Comparison of ENCODE assay signal across 8 cellular contexts in the genomic region with DNA sequence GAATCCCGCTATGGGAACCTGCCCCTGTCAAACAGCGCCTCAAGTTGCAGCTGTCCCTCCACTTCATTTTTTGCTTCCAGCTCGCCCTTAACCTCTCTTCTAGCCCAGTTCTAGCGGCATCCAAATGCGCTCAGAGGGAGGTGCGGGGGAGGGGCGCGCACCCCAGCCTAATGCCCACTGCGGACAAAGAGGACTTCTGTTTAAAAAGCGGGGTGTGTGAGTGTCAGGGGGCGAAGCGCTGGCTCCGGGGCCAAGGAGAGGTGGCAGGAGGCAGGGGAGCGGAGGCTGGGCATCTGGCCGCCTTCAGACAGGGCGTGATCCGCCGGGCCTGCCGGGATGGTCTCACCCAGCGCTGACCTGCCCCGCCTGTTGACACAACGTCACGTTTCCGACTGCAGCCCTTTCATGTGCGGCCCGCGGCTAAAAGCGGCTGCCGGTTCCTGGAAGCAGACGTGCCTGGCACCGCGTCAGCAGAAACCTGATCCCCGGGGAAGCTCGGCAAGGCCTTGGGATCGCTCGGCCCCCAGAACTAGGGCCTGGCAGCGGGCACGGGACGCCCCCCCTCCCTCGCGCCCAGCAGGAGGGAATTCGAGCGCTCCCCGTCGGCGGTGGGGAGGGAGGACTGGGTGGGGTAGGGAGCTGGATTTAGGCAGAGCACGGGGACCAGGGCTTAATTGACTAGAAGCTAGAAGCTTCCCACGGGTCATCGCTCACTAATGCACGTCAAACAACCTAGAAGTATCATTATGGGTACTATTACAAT. TPM values are rescaled to one million over a fixed set of nuclear protein-coding genes. Genes with fewer than 3 reads are reported as not detected.
DNase-seq lines count a peak whose midpoint lies in the region; ATAC-seq and TF ChIP-seq lines count a peak whose summit lies in the region.

No MANE protein-coding gene starts in this region.

- peaks cover 53% of the 10 kb centered on the region for H3K4me1 Mint-ChIP-seq in T-helper 1 cell treated with Interleukin-12 subunit alpha and Interleukin-12 subunit beta and Interleukin-4 antibody, amounts not matched to agents 30 μg/mL and 1 μg/mL, for 36 hours (ENCODE audit: low read depth)

- H3K36me3 ChIP-seq in ascending aorta, result peaks cover 8 to 11% of the 10 kb centered on the region in 2 donors

- H3K27ac Mint-ChIP-seq in T-helper 1 cell treated with Interleukin-12 subunit alpha and Interleukin-12 subunit beta and Interleukin-4 antibody, amounts not matched to agents 30 μg/mL and 1 μg/mL, for 36 hours, result peak overlapping the region; percentile 95

- H3K4me3 ChIP-seq in GM12875 (ENCODE audit: low read depth, low read length) (peak overlapping the region; percentile 37), HFF-Myc (replicated peaks; ENCODE audit: low read depth, low read length) (peak overlapping the region; percentile 29), ascending aorta (peak overlapping the region; percentile 46 to 58), right cardiac atrium (ENCODE audit: low read length) (peak overlapping the region; percentile 17)

- peak; percentile 93 for ATAC-seq in right cardiac atrium

- under 1% methylated on average over 50 of the region's 50 CpGs for WGBS in right cardiac atrium

- H3K4me1 ChIP-seq in ascending aorta (peaks cover 29 to 52% of the 10 kb centered on the region in 2 donors), right cardiac atrium (ENCODE audit: control insufficient read depth, insufficient read depth, low read length) (peaks cover 7% of the 10 kb centered on the region)

- no peaks in the 10 kb centered on the region for H3K9me3 Mint-ChIP-seq in T-helper 1 cell treated with Interleukin-12 subunit alpha and Interleukin-12 subunit beta and Interleukin-4 antibody, amounts not matched to agents 30 μg/mL and 1 μg/mL, for 36 hours

- H3K27me3 ChIP-seq in ascending aorta (no peaks in the 10 kb centered on the region), right cardiac atrium (ENCODE audit: control insufficient read depth, insufficient read depth) (no peaks in the 10 kb centered on the region)

- H3K27me3 Mint-ChIP-seq in T-helper 1 cell treated with Interleukin-12 subunit alpha and Interleukin-12 subunit beta and Interleukin-4 antibody, amounts not matched to agents 30 μg/mL and 1 μg/mL, for 36 hours (ENCODE audit: low read depth), result no peaks in the 10 kb centered on the region

- H3K9me3 ChIP-seq in ascending aorta, result no peaks in the 10 kb centered on the region
- H3K9me3 ChIP-seq in right cardiac atrium (ENCODE audit: control insufficient read depth, low read length), result no peaks in the 10 kb centered on the region

- H3K36me3 Mint-ChIP-seq in T-helper 1 cell treated with Interleukin-12 subunit alpha and Interleukin-12 subunit beta and Interleukin-4 antibody, amounts not matched to agents 30 μg/mL and 1 μg/mL, for 36 hours (ENCODE audit: low read depth), result peaks cover 42% of the 10 kb centered on the region

- intact Hi-C loops in ascending aorta (cut with DNase I) (loop anchor here (2.0 to 10.0 kb wide), 3 partner anchors 36 to 492 kb away; a partner anchor contains a TSS), right cardiac atrium (cut with DNase I) (loop anchor here in 2 of 4 donors (5.0 to 10.0 kb wide), 2 partner anchors 36 to 242 kb away; no protein-coding TSS in a partner anchor)

- peak; percentile 84 for DNase-seq in HFF-Myc (ENCODE audit: extremely low read depth, low read depth)
- peak; percentile 77 for DNase-seq in MV-4-11 (lab: John Stamatoyannopoulos, UW)
- peak; percentile 92 to 99 for DNase-seq in ascending aorta (ENCODE audit: low spot score in 2 of 2)
- peak; percentile 98 to 99 (median 98) for DNase-seq in right cardiac atrium
- DNase-seq in pulmonary artery endothelial cell (ENCODE audit: low read depth, low spot score), result peak; percentile 93
- DNase-seq in NCI-H187 treated with DMSO at 0.1 percent for 48 hours (lab: John Stamatoyannopoulos, UW), result no peak

- peak overlapping the region; percentile 97 to 99 for H3K27ac ChIP-seq in ascending aorta
- H3K27ac ChIP-seq in right cardiac atrium (ENCODE audit: low read length), result peak overlapping the region; percentile 96

- H3K4me3 Mint-ChIP-seq in T-helper 1 cell treated with Interleukin-12 subunit alpha and Interleukin-12 subunit beta and Interleukin-4 antibody, amounts not matched to agents 30 μg/mL and 1 μg/mL, for 36 hours, result peak overlapping the region; percentile 86

- TF ChIP-seq CTCF in GM12875 (IDR thresholded peaks at IDR 0.05; ENCODE audit: borderline replicate concordance, insufficient read depth, low read depth, low read length), result no peak
- no peak for TF ChIP-seq CTCF in HFF-Myc (IDR thresholded peaks at IDR 0.05; ENCODE audit: low read depth, low read length, missing control alignments)
- peak in 1 of 3 experiments; percentile 22 for TF ChIP-seq CTCF in ascending aorta (IDR thresholded peaks at IDR 0.05)

RNA-seq across cellular contexts. Expression of a gene that starts 7.6 kb away (rescaled TPM):
- 52.2 TPM for total RNA-seq in ascending aorta
- total RNA-seq in right cardiac atrium, result 10 to 100 TPM; 33.6 to 65.9 (median 39.2) TPM
- 22.9 TPM for polyA plus RNA-seq in right cardiac atrium
- total RNA-seq in pulmonary artery endothelial cell, result 12.0 and 13.2 TPM in 2 replicates
